Comparison of ENCODE assay signal across 22 cellular contexts in the genomic region with DNA sequence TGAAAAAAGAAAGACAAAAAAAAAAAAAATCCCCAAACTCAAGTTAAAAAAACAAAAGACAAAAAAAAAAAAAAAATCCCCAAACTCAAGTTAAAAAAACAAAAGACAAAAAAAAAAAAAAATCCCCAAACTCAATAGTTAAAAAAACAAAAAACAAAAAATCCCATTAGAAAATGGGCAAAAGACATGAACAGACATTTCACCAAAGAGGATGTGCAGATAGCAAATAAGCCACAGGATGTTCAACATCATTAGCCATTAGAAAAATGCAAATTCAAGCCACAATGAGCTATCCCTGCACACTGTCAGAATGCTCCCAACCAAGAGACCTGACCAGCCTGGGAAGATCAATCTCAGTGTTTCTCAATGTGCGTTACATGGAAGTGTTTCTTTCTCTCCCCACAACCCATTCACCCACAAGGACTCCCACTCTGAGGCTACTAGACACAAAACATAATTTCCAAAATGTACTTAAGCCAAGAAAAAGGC. TPM values are rescaled to one million over a fixed set of nuclear protein-coding genes. Genes with fewer than 3 reads are reported as not detected.
DNase-seq lines count a peak whose midpoint lies in the region; ATAC-seq, FAIRE-seq and TF ChIP-seq lines count a peak whose summit lies in the region.
"Had no signal": no experiment of that assay in that cellular context is flagged by ENCODE, and none has a peak within 500 bp of the region (broad histone marks: within the 10 kb centered on the region; RNA-seq: fewer than 3 reads in every experiment).

No MANE protein-coding gene starts in this region.

- H3K4me1 Mint-ChIP-seq in neural progenitor cell: peaks cover 58% of the 10 kb centered on the region

- H3K36me3 ChIP-seq in neural progenitor cell: peaks cover 15% of the 10 kb centered on the region

- ATAC-seq in GM21723 (IDR thresholded peaks at IDR 0.05; ENCODE audit: unreplicated experiment) (no peak), HG03521 (IDR thresholded peaks at IDR 0.05; ENCODE audit: unreplicated experiment) (no peak)

- no peaks in the 10 kb centered on the region for H3K27me3 ChIP-seq in neural progenitor cell
- H3K27me3 ChIP-seq: SJSA1 had no signal

- FAIRE-seq in TTC549 (lab: Jason Lieb, UNC): peak; percentile 67
- peak; percentile 97 for FAIRE-seq in endometrium (lab: Jason Lieb, UNC)
- FAIRE-seq: D721Med had no signal

- DNase-seq in GM12865 (ENCODE audit: low read depth) (peak; percentile 8), neural progenitor cell (ENCODE audit: low spot score) (no peak), anterior cingulate cortex (lab: John Stamatoyannopoulos, UW) (no peak)
- DNase-seq: ACHN; CD4-positive, alpha-beta T cell; DMS79 treated with DMSO at 0.1 percent for 48 hours; GDM1; HCEC 1CT; MV-4-11; NCI-H1417 treated with DMSO at 0.1 percent for 48 hours; NCI-H2029; NCI-H510A; RPMI8226 had no signal

- H3K9ac ChIP-seq in neural progenitor cell: no peak overlapping the region

- TF ChIP-seq CTCF in GM12865 (IDR thresholded peaks at IDR 0.05; ENCODE audit: insufficient read depth, low read depth, low read length, missing control alignments) (no peak), neural progenitor cell (IDR thresholded peaks at IDR 0.05) (no peak)

- no peak overlapping the region for H2AFZ ChIP-seq in neural progenitor cell (replicated peaks)

- H3K27ac Mint-ChIP-seq in neural progenitor cell: no peak overlapping the region
- H3K27ac Mint-ChIP-seq: B cell; CD4-positive, alpha-beta T cell had no signal

- H3K79me2 ChIP-seq in neural progenitor cell (ENCODE audit: low read depth): no peaks in the 10 kb centered on the region

- no peak overlapping the region for H3K4me2 ChIP-seq in neural progenitor cell

- H3K4me1 ChIP-seq in neural progenitor cell: peaks cover 48% of the 10 kb centered on the region
- H3K4me1 ChIP-seq: SJSA1 had no signal

- H3K27ac ChIP-seq in neural progenitor cell: no peak overlapping the region
- H3K27ac ChIP-seq: SJSA1 had no signal

- H3K9me3 Mint-ChIP-seq in neural progenitor cell: peaks cover 19% of the 10 kb centered on the region
- H3K9me3 Mint-ChIP-seq: CD4-positive, alpha-beta T cell had no signal

- H3K9me3 ChIP-seq in neural progenitor cell (ENCODE audit: low read depth): peaks cover 5% of the 10 kb centered on the region
- H3K9me3 ChIP-seq: SJSA1 had no signal

- peaks cover 53% of the 10 kb centered on the region for H3K36me3 Mint-ChIP-seq in neural progenitor cell

- peaks cover 31% of the 10 kb centered on the region for H4K20me1 ChIP-seq in neural progenitor cell (ENCODE audit: low read depth)

- peaks cover 17% of the 10 kb centered on the region for H3K27me3 Mint-ChIP-seq in neural progenitor cell (ENCODE audit: insufficient read depth, low read depth)
- H3K27me3 Mint-ChIP-seq: B cell; CD4-positive, alpha-beta T cell; IgD-negative memory B cell had no signal

- H3K4me3 ChIP-seq in GM12865 (ENCODE audit: low read depth, low read length) (no peak overlapping the region), neural progenitor cell (no peak overlapping the region)
- H3K4me3 ChIP-seq: SJSA1 had no signal

- peaks cover 41% of the 10 kb centered on the region for H3F3A ChIP-seq in neural progenitor cell (ENCODE audit: low read depth)

- peak overlapping the region; percentile 28 for H3K4me3 Mint-ChIP-seq in neural progenitor cell
- H3K4me3 Mint-ChIP-seq: B cell; CD4-positive, alpha-beta T cell; IgD-negative memory B cell had no signal

RNA-seq across cellular contexts. Expression of a gene that starts 33.9 kb away (rescaled TPM):
- total RNA-seq in neural progenitor cell (ENCODE audit: low replicate concordance): not detected in 2 replicates
- total RNA-seq: B cell; CD4-positive, alpha-beta T cell; HT-29; SJSA1 had no signal

RNA-seq across cellular contexts. Expression of a gene that starts 53.7 kb away (rescaled TPM):
- 50.4 and 64.0 TPM in 2 replicates for total RNA-seq in neural progenitor cell (ENCODE audit: low replicate concordance)
